In the genomic region with DNA sequence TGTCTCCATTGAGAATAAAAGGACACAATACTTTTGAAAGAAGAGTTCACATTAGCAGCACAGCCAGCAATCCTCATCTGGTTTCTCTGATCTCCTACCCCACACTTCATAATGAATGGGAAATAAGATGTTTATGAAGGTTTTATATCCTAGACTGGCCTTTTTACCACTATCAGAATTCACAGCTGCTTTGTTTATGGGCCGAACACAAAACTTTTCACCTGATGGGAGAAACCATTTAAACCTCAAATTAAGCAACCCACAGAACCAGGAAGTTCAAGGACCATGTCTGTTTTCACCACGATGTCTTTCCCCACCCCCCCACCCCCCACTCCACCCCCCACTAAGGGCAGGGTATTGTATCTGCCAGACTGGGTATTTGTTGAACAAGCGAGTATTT, we compare ENCODE assay signal across 1 cellular context.
TF ChIP-seq lines count a peak whose summit lies in the region.

No MANE protein-coding gene starts in this region.

TF ChIP-seq in K562, 482 proteins besides CTCF, POLR2A, EP300 and RAD21:
- TF ChIP-seq CEBPG (CRISPR knock-in tag; IDR thresholded peaks at IDR 0.05) (no peak), CEBPG (tag; conservative IDR thresholded peaks at IDR 0.05 in 1 of 2, IDR thresholded peaks at IDR 0.05 in 1 of 2) (no peak), NCOR1 (IDR thresholded peaks at IDR 0.05) (0 out of 2 replicates have a peak, but pooled peaks have one; percentile 12), EWSR1 (IDR thresholded peaks at IDR 0.05; ENCODE audit: borderline replicate concordance, low read depth, partially characterized antibody) (peak; percentile 74), HNRNPK (IDR thresholded peaks at IDR 0.05; ENCODE audit: low read depth, low read length, poor library complexity, severe bottlenecking) (peak; percentile 52), RBFOX2 (IDR thresholded peaks at IDR 0.05; ENCODE audit: low read depth, low read length) (0 out of 2 replicates have a peak, but pooled peaks have one; percentile 6), RAD51 (IDR thresholded peaks at IDR 0.05; ENCODE audit: borderline replicate concordance, low read depth) (no peak), PML (IDR thresholded peaks at IDR 0.05; ENCODE audit: low read length) (0 out of 2 replicates have a peak, but pooled peaks have one; percentile 18), KDM5B (IDR thresholded peaks at IDR 0.05; ENCODE audit: insufficient replicate concordance, low read depth, low read length) (peak; percentile 18)
- TF ChIP-seq, protein P1, sequence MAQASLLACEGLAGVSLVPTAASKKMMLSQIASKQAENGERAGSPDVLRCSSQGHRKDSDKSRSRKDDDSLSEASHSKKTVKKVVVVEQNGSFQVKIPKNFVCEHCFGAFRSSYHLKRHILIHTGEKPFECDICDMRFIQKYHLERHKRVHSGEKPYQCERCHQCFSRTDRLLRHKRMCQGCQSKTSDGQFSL (CRISPR knock-in tag; IDR thresholded peaks at IDR 0.05), result no peak
- TF ChIP-seq, protein P1 (tag; IDR thresholded peaks at IDR 0.05), result peak in 1 of 2 experiments; percentile 60; a peak in 1 of 4 replicates
